In genomic region chr12:54262403-54262925, GRCh38 we compare ENCODE assay signal across 12 cellular contexts. TPM values are rescaled to one million over a fixed set of nuclear protein-coding genes. Genes with fewer than 3 reads are reported as not detected.
DNase-seq lines count a peak whose midpoint lies in the region; ATAC-seq, FAIRE-seq and TF ChIP-seq lines count a peak whose summit lies in the region.
"Had no signal": no experiment of that assay in that cellular context is flagged by ENCODE, and none has a peak within 500 bp of the region (broad histone marks: within the 10 kb centered on the region; RNA-seq: fewer than 3 reads in every experiment).

No MANE protein-coding gene starts in this region.

- peak overlapping the region; percentile 26; the same call in 1 of the 2 replicates for H3K27ac ChIP-seq in 22Rv1
- H3K27ac ChIP-seq in WERI-Rb-1 = no peak overlapping the region
- H3K27ac ChIP-seq in iPS-20b (ENCODE audit: low read length) = peak overlapping the region; percentile 39
- H3K27ac ChIP-seq in pancreas = peak overlapping the region in 1 of 4 donors; percentile 25
- H3K27ac ChIP-seq: ascending aorta, KMS-11, lower lobe of right lung had no signal

- H3K27me3 ChIP-seq in WERI-Rb-1 (ENCODE audit: insufficient read depth, low read depth, severe bottlenecking) (no peaks in the 10 kb centered on the region), iPS-20b (ENCODE audit: insufficient read depth, low read length) (no peaks in the 10 kb centered on the region), pancreas (no peaks in the 10 kb centered on the region)
- H3K27me3 ChIP-seq: ascending aorta had no signal

- CTCF ChIA-PET in HEK293T (lab: Yijun Ruan, JAX) = interaction anchor here (0.6 to 1.1 kb wide), 4 partner anchors 48 to 640 kb away, joined by 3 read pairs; partner anchors contain the start of gene COPZ1

- intact Hi-C loops in head of caudate nucleus (cut with DNase I) (no loop called here), pancreas (cut with DNase I) (no loop called here)

- H3K4me1 ChIP-seq in iPS-20b (ENCODE audit: insufficient read depth, low read length) = peaks cover 30% of the 10 kb centered on the region
- peaks cover 0 to 17% (median 11%) of the 10 kb centered on the region in 3 donors for H3K4me1 ChIP-seq in pancreas

- ATAC-seq in GM18867 (IDR thresholded peaks at IDR 0.05; ENCODE audit: unreplicated experiment) = no peak
- no peak for ATAC-seq in pancreas
- ATAC-seq: lower lobe of right lung had no signal

- TF ChIP-seq CTCF in 22Rv1 (IDR thresholded peaks at IDR 0.05) (no peak), WERI-Rb-1 (IDR thresholded peaks at IDR 0.05; ENCODE audit: low read depth, low read length) (no peak), pancreas (IDR thresholded peaks at IDR 0.05) (no peak)

- FAIRE-seq in pancreas (lab: Jason Lieb, UNC) = no peak

- H3K36me3 ChIP-seq in WERI-Rb-1 = no peaks in the 10 kb centered on the region
- peaks cover 3% of the 10 kb centered on the region for H3K36me3 ChIP-seq in iPS-20b (ENCODE audit: insufficient read depth, low read depth, low read length)
- no peaks in the 10 kb centered on the region for H3K36me3 ChIP-seq in pancreas
- H3K36me3 ChIP-seq: ascending aorta had no signal

- H3K9ac ChIP-seq in iPS-20b (ENCODE audit: low read depth, low read length) = peak overlapping the region; percentile 7; the same call in 1 of the 2 replicates
- H3K9ac ChIP-seq: KMS-11 had no signal

- H3K9me3 ChIP-seq in WERI-Rb-1 (ENCODE audit: severe bottlenecking) (no peaks in the 10 kb centered on the region), iPS-20b (ENCODE audit: insufficient read depth, low read depth, low read length) (no peaks in the 10 kb centered on the region), pancreas (no peaks in the 10 kb centered on the region)
- H3K9me3 ChIP-seq: ascending aorta, lower lobe of right lung had no signal

- 31 to 33% methylated on average over 4 of the region's 4 CpGs for WGBS in pancreas, 2 donors

- H3K4me3 ChIP-seq in WERI-Rb-1 (ENCODE audit: low read depth, low read length) = no peak overlapping the region
- H3K4me3 ChIP-seq in iPS-20b (ENCODE audit: low read length) = no peak overlapping the region
- no peak overlapping the region for H3K4me3 ChIP-seq in pancreas
- H3K4me3 ChIP-seq: ascending aorta, lower lobe of right lung had no signal

- DNase-seq in HEK293T (ENCODE audit: extremely low spot score) (no peak), WERI-Rb-1 (peak; percentile 65), germinal center (ENCODE audit: low spot score) (no peak), head of caudate nucleus (no peak), pancreas (no peak)
- DNase-seq: lower lobe of right lung, T1000 had no signal

- POLR2A ChIA-PET in HEK293T (lab: Yijun Ruan, JAX) = interaction anchor here (0.5 to 8.7 kb wide), 3 partner anchors 10 to 1855 kb away, joined by 3 to 175 read pairs (median 6); partner anchors contain the start of genes CBX5 and HNRNPA1

TF ChIP-seq in HEK293T, 16 proteins besides CTCF, POLR2A, EP300 and RAD21:
- TF ChIP-seq FOXM1 (IDR thresholded peaks at IDR 0.05; ENCODE audit: borderline replicate concordance) = no peak
- no peak for TF ChIP-seq SP1 (IDR thresholded peaks at IDR 0.05)
- no peak for TF ChIP-seq HDGF (IDR thresholded peaks at IDR 0.05; ENCODE audit: borderline replicate concordance)
- no peak for TF ChIP-seq TARDBP (IDR thresholded peaks at IDR 0.05)
- no peak for TF ChIP-seq BHLHE40 (IDR thresholded peaks at IDR 0.05; ENCODE audit: borderline replicate concordance)
- TF ChIP-seq CTBP1 (IDR thresholded peaks at IDR 0.05; ENCODE audit: borderline replicate concordance) = 0 out of 2 replicates have a peak, but pooled peaks have one; percentile 60
- no peak for TF ChIP-seq SUZ12 (IDR thresholded peaks at IDR 0.05)
- no peak for TF ChIP-seq LEF1 (IDR thresholded peaks at IDR 0.05; ENCODE audit: borderline replicate concordance)
- peak; percentile 82 for TF ChIP-seq PKNOX1 (IDR thresholded peaks at IDR 0.05)

RNA-seq across cellular contexts. Expression of gene CBX5, which starts 17.5 kb away (rescaled TPM):
- total RNA-seq in pancreas = 10 to 100 TPM; 22.7 to 41.4 (median 31.8) TPM
- 10 to 100 TPM in 1 of 2 donors, 1 to 10 TPM in 1; 5.9 to 10.0 TPM for polyA plus RNA-seq in pancreas

RNA-seq across cellular contexts. Expression of gene HNRNPA1, which starts 18.1 kb away (rescaled TPM):
- total RNA-seq in pancreas = 100 to 1,000 TPM; 266 to 784 (median 527) TPM
- polyA plus RNA-seq in pancreas = 100 to 1,000 TPM; 477 to 641 TPM

RNA-seq across cellular contexts. Expression of gene NFE2, which starts 38.4 kb away (rescaled TPM):
- total RNA-seq in pancreas = under 1 TPM in 5 of 6 donors, not detected in 1; 0.16 to 0.58 (median 0.47) TPM
- polyA plus RNA-seq in pancreas = under 1 TPM; 0.28 to 0.34 TPM
- total RNA-seq: ascending aorta had no signal
